In genomic region chr4:158018831-158019230, GRCh38 we compare ENCODE assay signal across 19 cellular contexts.
"Had no signal": no experiment of that assay in that cellular context is flagged by ENCODE, and none has a peak within 500 bp of the region (broad histone marks: within the 10 kb centered on the region; RNA-seq: fewer than 3 reads in every experiment).

No MANE protein-coding gene starts in this region.

- H3K4me1 Mint-ChIP-seq: activated CD4-positive, alpha-beta memory T cell treated with anti-CD3 and anti-CD28 coated beads, Interleukin-2, amount 10 ng/mL, durations not matched to agents 7 days and 5 days; activated CD8-positive, alpha-beta memory T cell treated with anti-CD3 and anti-CD28 coated beads, Interleukin-2, amount 10 ng/mL, durations not matched to agents 7 days and 5 days; memory B cell had no signal

- H3K36me3 ChIP-seq: breast epithelium, esophagus squamous epithelium, transverse colon had no signal

- H3K9me3 ChIP-seq: breast epithelium, esophagus squamous epithelium, transverse colon had no signal

- ATAC-seq: activated CD8-positive, alpha-beta memory T cell treated with anti-CD3 and anti-CD28 coated beads, Interleukin-2, amount 10 ng/mL, durations not matched to agents 7 days and 5 days; natural killer cell treated with Interleukin-12 subunit alpha and Interleukin-12 subunit beta and Interleukin-15 and Interleukin-18, amount 100 ng/mL, for 72 hours had no signal

- H3K27ac Mint-ChIP-seq: activated CD4-positive, alpha-beta memory T cell treated with anti-CD3 and anti-CD28 coated beads, Interleukin-2, amount 10 ng/mL, durations not matched to agents 7 days and 5 days; activated CD8-positive, alpha-beta memory T cell treated with anti-CD3 and anti-CD28 coated beads, Interleukin-2, amount 10 ng/mL, durations not matched to agents 7 days and 5 days; memory B cell; natural killer cell treated with Interleukin-12 subunit alpha and Interleukin-12 subunit beta and Interleukin-15 and Interleukin-18, amount 100 ng/mL, for 72 hours; stimulated activated naive CD8-positive, alpha-beta T cell treated with anti-CD3 and anti-CD28 coated beads, Interleukin-15, Interleukin-2, amounts not matched to agents 100 ng/mL and 50 ng/mL, for 24 hours had no signal

- H3K4me1 ChIP-seq: breast epithelium had no signal

- H3K27me3 Mint-ChIP-seq: activated CD4-positive, alpha-beta memory T cell treated with anti-CD3 and anti-CD28 coated beads, Interleukin-2, amount 10 ng/mL, durations not matched to agents 7 days and 5 days; activated CD8-positive, alpha-beta memory T cell treated with anti-CD3 and anti-CD28 coated beads, Interleukin-2, amount 10 ng/mL, durations not matched to agents 7 days and 5 days; dendritic cell treated with granulocyte-macrophage colony-stimulating factor and Interleukin-4, amounts not matched to agents 40 ng/mL and 50 ng/mL, for 4 days; memory B cell; natural killer cell treated with Interleukin-12 subunit alpha and Interleukin-12 subunit beta and Interleukin-15 and Interleukin-18, amount 100 ng/mL, for 72 hours; stimulated activated naive CD8-positive, alpha-beta T cell treated with anti-CD3 and anti-CD28 coated beads, Interleukin-15, Interleukin-2, amounts not matched to agents 100 ng/mL and 50 ng/mL, for 24 hours had no signal

- DNase-seq: activated CD4-positive, alpha-beta memory T cell treated with anti-CD3 and anti-CD28 coated beads, Interleukin-2, amount 10 ng/mL, durations not matched to agents 7 days and 5 days; activated CD4-positive, alpha-beta T cell treated with anti-CD3 and anti-CD28 coated beads for 48 hours; activated CD4-positive, CD25-positive, alpha-beta regulatory T cell; activated CD8-positive, alpha-beta memory T cell treated with anti-CD3 and anti-CD28 coated beads, Interleukin-2, amount 10 ng/mL, durations not matched to agents 7 days and 5 days; activated naive CD4-positive, alpha-beta T cell treated with anti-CD3 and anti-CD28 coated beads for 36 hours; activated T-cell treated with anti-CD3 and anti-CD28 coated beads, Interleukin-2, amount 50 U/mL, for 1 hour; cerebellar nuclear complex; effector CD8-positive, alpha-beta T cell; esophagus squamous epithelium; occipital lobe; retina; T-helper 1 cell; T-helper 9 cell; transverse colon had no signal

- H3K4me3 ChIP-seq: breast epithelium, esophagus squamous epithelium, transverse colon had no signal

- H3K4me3 Mint-ChIP-seq: activated CD4-positive, alpha-beta memory T cell treated with anti-CD3 and anti-CD28 coated beads, Interleukin-2, amount 10 ng/mL, durations not matched to agents 7 days and 5 days; activated CD8-positive, alpha-beta memory T cell treated with anti-CD3 and anti-CD28 coated beads, Interleukin-2, amount 10 ng/mL, durations not matched to agents 7 days and 5 days; activated naive CD4-positive, alpha-beta T cell treated with anti-CD3 and anti-CD28 coated beads for 36 hours; dendritic cell treated with granulocyte-macrophage colony-stimulating factor and Interleukin-4, amounts not matched to agents 40 ng/mL and 50 ng/mL, for 4 days; memory B cell; natural killer cell treated with Interleukin-12 subunit alpha and Interleukin-12 subunit beta and Interleukin-15 and Interleukin-18, amount 100 ng/mL, for 72 hours; stimulated activated naive CD8-positive, alpha-beta T cell treated with anti-CD3 and anti-CD28 coated beads, Interleukin-15, Interleukin-2, amounts not matched to agents 100 ng/mL and 50 ng/mL, for 24 hours had no signal

- H3K27ac ChIP-seq: esophagus squamous epithelium had no signal

- H3K36me3 Mint-ChIP-seq: activated CD8-positive, alpha-beta memory T cell treated with anti-CD3 and anti-CD28 coated beads, Interleukin-2, amount 10 ng/mL, durations not matched to agents 7 days and 5 days; memory B cell; natural killer cell treated with Interleukin-12 subunit alpha and Interleukin-12 subunit beta and Interleukin-15 and Interleukin-18, amount 100 ng/mL, for 72 hours had no signal

- H3K9me3 Mint-ChIP-seq: activated CD4-positive, alpha-beta memory T cell treated with anti-CD3 and anti-CD28 coated beads, Interleukin-2, amount 10 ng/mL, durations not matched to agents 7 days and 5 days; activated naive CD4-positive, alpha-beta T cell treated with anti-CD3 and anti-CD28 coated beads for 36 hours; dendritic cell treated with granulocyte-macrophage colony-stimulating factor and Interleukin-4, amounts not matched to agents 40 ng/mL and 50 ng/mL, for 4 days; memory B cell; stimulated activated naive CD8-positive, alpha-beta T cell treated with anti-CD3 and anti-CD28 coated beads, Interleukin-15, Interleukin-2, amounts not matched to agents 100 ng/mL and 50 ng/mL, for 24 hours had no signal

- H3K27me3 ChIP-seq: breast epithelium, esophagus squamous epithelium, transverse colon had no signal
